ENCODE assay signal across 8 cellular contexts in the genomic region with DNA sequence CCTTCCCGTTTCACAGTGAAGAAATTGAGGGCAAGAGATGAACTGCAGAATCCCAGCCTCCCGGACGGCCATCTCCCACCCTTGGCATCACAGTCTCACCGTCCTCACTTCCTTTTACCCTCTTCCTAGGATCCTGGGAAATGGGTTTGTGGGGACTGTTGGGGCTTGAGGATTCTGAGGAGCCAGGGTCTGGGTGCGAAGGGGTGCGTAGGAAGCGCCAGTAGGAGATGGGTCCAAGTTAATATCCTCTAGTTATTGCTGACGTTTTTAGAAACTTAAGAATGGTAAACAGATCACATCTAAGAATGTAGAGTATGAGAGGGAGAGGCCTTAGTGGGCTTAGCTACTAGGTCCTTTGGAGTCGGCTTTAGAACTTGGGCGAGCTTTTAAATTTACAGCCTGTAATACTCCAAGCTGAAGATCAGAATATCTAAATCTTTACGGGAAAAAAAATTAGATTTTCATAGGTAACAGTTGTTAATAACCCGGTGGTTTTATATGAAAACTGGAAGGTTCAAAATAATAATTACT. TPM values are rescaled to one million over a fixed set of nuclear protein-coding genes. Genes with fewer than 3 reads are reported as not detected.
DNase-seq lines count a peak whose midpoint lies in the region; ATAC-seq and TF ChIP-seq lines count a peak whose summit lies in the region.

No MANE protein-coding gene starts in this region.

- peaks cover 14% of the 10 kb centered on the region for H3K36me3 ChIP-seq in iPS-18a (ENCODE audit: control insufficient read depth, low read depth, low read length)

- H3K9me3 Mint-ChIP-seq in CD14-positive monocyte (peaks cover 0 to 3% (median 0%) of the 10 kb centered on the region in 7 donors), HFFc6 (no peaks in the 10 kb centered on the region)
- no peaks in the 10 kb centered on the region for H3K9me3 Mint-ChIP-seq in activated T-helper 1 cell treated with anti-CD3 and anti-CD28 coated beads, Interleukin-12 subunit alpha, Interleukin-12 subunit beta, Interleukin-2, Interleukin-4 antibody, amounts not matched to agents 30 ng/mL and 10 ng/mL and 1 ng/mL, durations not matched to agents 14 hours and 24 hours and 36 hours
- peaks cover 0 to 4% of the 10 kb centered on the region in 2 donors for H3K9me3 Mint-ChIP-seq in stimulated activated naive CD8-positive, alpha-beta T cell treated with anti-CD3 and anti-CD28 coated beads, Interleukin-15, amount 100 ng/mL, for 72 hours

- H3K9me3 ChIP-seq in iPS-18a (ENCODE audit: control insufficient read depth, low read depth, low read length): no peaks in the 10 kb centered on the region

- H3K27me3 ChIP-seq in iPS-18a (ENCODE audit: control insufficient read depth, insufficient read depth, low read length): peaks cover 3% of the 10 kb centered on the region

- intact Hi-C loops in CD14-positive monocyte (cut with micrococcal nuclease): no loop called here
- intact Hi-C loops in activated T-helper 1 cell treated with anti-CD3 and anti-CD28 coated beads, Interleukin-12 subunit alpha, Interleukin-12 subunit beta, Interleukin-2, Interleukin-4 antibody, amounts not matched to agents 30 ng/mL and 10 ng/mL and 1 ng/mL, durations not matched to agents 14 hours and 24 hours and 36 hours (cut with micrococcal nuclease): loop anchor here (1.0 to 2.0 kb wide), 10 partner anchors 23 to 1825 kb away; a partner anchor contains a TSS

- peak; percentile 13 for ATAC-seq in stimulated activated naive CD8-positive, alpha-beta T cell treated with anti-CD3 and anti-CD28 coated beads, Interleukin-15, amount 100 ng/mL, for 72 hours
- no peak for ATAC-seq in GM18858 (IDR thresholded peaks at IDR 0.05; ENCODE audit: unreplicated experiment)

- H3K27ac Mint-ChIP-seq in CD14-positive monocyte: peak overlapping the region; percentile 78 to 96 (median 88)
- peak overlapping the region; percentile 98 for H3K27ac Mint-ChIP-seq in HFFc6
- peak overlapping the region; percentile 88 for H3K27ac Mint-ChIP-seq in activated T-helper 1 cell treated with anti-CD3 and anti-CD28 coated beads, Interleukin-12 subunit alpha, Interleukin-12 subunit beta, Interleukin-2, Interleukin-4 antibody, amounts not matched to agents 30 ng/mL and 10 ng/mL and 1 ng/mL, durations not matched to agents 14 hours and 24 hours and 36 hours
- H3K27ac Mint-ChIP-seq in stimulated activated naive CD8-positive, alpha-beta T cell treated with anti-CD3 and anti-CD28 coated beads, Interleukin-15, amount 100 ng/mL, for 72 hours: peak overlapping the region; percentile 81 to 94

- H3K4me3 Mint-ChIP-seq in CD14-positive monocyte: peak overlapping the region; percentile 92 to 94
- H3K4me3 Mint-ChIP-seq in HFFc6: peak overlapping the region; percentile 95
- peak overlapping the region; percentile 88 for H3K4me3 Mint-ChIP-seq in activated T-helper 1 cell treated with anti-CD3 and anti-CD28 coated beads, Interleukin-12 subunit alpha, Interleukin-12 subunit beta, Interleukin-2, Interleukin-4 antibody, amounts not matched to agents 30 ng/mL and 10 ng/mL and 1 ng/mL, durations not matched to agents 14 hours and 24 hours and 36 hours
- H3K4me3 Mint-ChIP-seq in stimulated activated naive CD8-positive, alpha-beta T cell treated with anti-CD3 and anti-CD28 coated beads, Interleukin-15, amount 100 ng/mL, for 72 hours: peak overlapping the region; percentile 83 to 88

- peak overlapping the region; percentile 88 for H3K4me3 ChIP-seq in iPS-18a (ENCODE audit: low read length)

- DNase-seq in CD14-positive monocyte (ENCODE audit: low spot score) (no peak), HFFc6 (no peak), RKO (ENCODE audit: low spot score) (no peak), GDM1 (lab: John Stamatoyannopoulos, UW) (no peak)
- no peak for DNase-seq in activated T-helper 1 cell treated with anti-CD3 and anti-CD28 coated beads, Interleukin-12 subunit alpha, Interleukin-12 subunit beta, Interleukin-2, Interleukin-4 antibody, amounts not matched to agents 30 ng/mL and 10 ng/mL and 1 ng/mL, durations not matched to agents 14 hours and 24 hours and 36 hours (ENCODE audit: low spot score)
- peak in 1 of 2 donors; percentile 10 for DNase-seq in stimulated activated naive CD8-positive, alpha-beta T cell treated with anti-CD3 and anti-CD28 coated beads, Interleukin-15, amount 100 ng/mL, for 72 hours

- H3K27me3 Mint-ChIP-seq in CD14-positive monocyte (ENCODE audit: low read depth in 3 of 3): peaks cover 0 to 3% (median 0%) of the 10 kb centered on the region in 3 donors
- no peaks in the 10 kb centered on the region for H3K27me3 Mint-ChIP-seq in HFFc6 (ENCODE audit: insufficient read depth)
- H3K27me3 Mint-ChIP-seq in activated T-helper 1 cell treated with anti-CD3 and anti-CD28 coated beads, Interleukin-12 subunit alpha, Interleukin-12 subunit beta, Interleukin-2, Interleukin-4 antibody, amounts not matched to agents 30 ng/mL and 10 ng/mL and 1 ng/mL, durations not matched to agents 14 hours and 24 hours and 36 hours (ENCODE audit: insufficient read depth): peaks cover 4% of the 10 kb centered on the region
- H3K27me3 Mint-ChIP-seq in stimulated activated naive CD8-positive, alpha-beta T cell treated with anti-CD3 and anti-CD28 coated beads, Interleukin-15, amount 100 ng/mL, for 72 hours: no peaks in the 10 kb centered on the region

- TF ChIP-seq CTCF in CD14-positive monocyte (IDR thresholded peaks at IDR 0.05): no peak
- no peak for TF ChIP-seq CTCF in HFFc6 (IDR thresholded peaks at IDR 0.05)

- H3K4me1 ChIP-seq in iPS-18a (ENCODE audit: control insufficient read depth, low read depth, low read length): no peaks in the 10 kb centered on the region

- peaks cover 26 to 36% of the 10 kb centered on the region in 2 donors for H3K36me3 Mint-ChIP-seq in CD14-positive monocyte
- H3K36me3 Mint-ChIP-seq in HFFc6 (ENCODE audit: low read depth): peaks cover 28% of the 10 kb centered on the region
- H3K36me3 Mint-ChIP-seq in activated T-helper 1 cell treated with anti-CD3 and anti-CD28 coated beads, Interleukin-12 subunit alpha, Interleukin-12 subunit beta, Interleukin-2, Interleukin-4 antibody, amounts not matched to agents 30 ng/mL and 10 ng/mL and 1 ng/mL, durations not matched to agents 14 hours and 24 hours and 36 hours (ENCODE audit: low read depth): peaks cover 23% of the 10 kb centered on the region

- no peak overlapping the region for H3K27ac ChIP-seq in iPS-18a (ENCODE audit: low read length)

- H3K9ac ChIP-seq in iPS-18a (ENCODE audit: low read length): peak overlapping the region; percentile 74

- H3K4me1 Mint-ChIP-seq in CD14-positive monocyte: peaks cover 35% of the 10 kb centered on the region
- H3K4me1 Mint-ChIP-seq in HFFc6 (ENCODE audit: low read depth): peaks cover 55% of the 10 kb centered on the region
- peaks cover 45% of the 10 kb centered on the region for H3K4me1 Mint-ChIP-seq in activated T-helper 1 cell treated with anti-CD3 and anti-CD28 coated beads, Interleukin-12 subunit alpha, Interleukin-12 subunit beta, Interleukin-2, Interleukin-4 antibody, amounts not matched to agents 30 ng/mL and 10 ng/mL and 1 ng/mL, durations not matched to agents 14 hours and 24 hours and 36 hours (ENCODE audit: low read depth)
- peaks cover 48% of the 10 kb centered on the region for H3K4me1 Mint-ChIP-seq in stimulated activated naive CD8-positive, alpha-beta T cell treated with anti-CD3 and anti-CD28 coated beads, Interleukin-15, amount 100 ng/mL, for 72 hours

RNA-seq across cellular contexts. Expression of a gene that starts 0.7 kb away (rescaled TPM):
- polyA plus RNA-seq in CD14-positive monocyte: 10 to 100 TPM; 41.4 to 41.5 TPM
- 10 to 100 TPM; 74.3 to 87.8 (median 79.6) TPM for total RNA-seq in HFFc6 (2021; fragmentation: NEBNext Ultra II Directional; extraction: Animal tissue kit (Norgen Biotek cat#: 25700))
- 92.3 and 92.8 TPM in 2 replicates for total RNA-seq in activated T-helper 1 cell treated with anti-CD3 and anti-CD28 coated beads, Interleukin-12 subunit alpha, Interleukin-12 subunit beta, Interleukin-2, Interleukin-4 antibody, amounts not matched to agents 30 ng/mL and 10 ng/mL and 1 ng/mL, durations not matched to agents 14 hours and 24 hours and 36 hours

RNA-seq across cellular contexts. Expression of a gene that starts 53.3 kb away (rescaled TPM):
- 1 to 10 TPM; 1.3 to 1.5 TPM for polyA plus RNA-seq in CD14-positive monocyte
- total RNA-seq in HFFc6 (2021; fragmentation: NEBNext Ultra II Directional; extraction: Animal tissue kit (Norgen Biotek cat#: 25700)): 10 to 100 TPM; 19.3 to 48.8 (median 44.1) TPM
- total RNA-seq in activated T-helper 1 cell treated with anti-CD3 and anti-CD28 coated beads, Interleukin-12 subunit alpha, Interleukin-12 subunit beta, Interleukin-2, Interleukin-4 antibody, amounts not matched to agents 30 ng/mL and 10 ng/mL and 1 ng/mL, durations not matched to agents 14 hours and 24 hours and 36 hours: 0.83 and 1.2 TPM in 2 replicates
